In the genomic region with DNA sequence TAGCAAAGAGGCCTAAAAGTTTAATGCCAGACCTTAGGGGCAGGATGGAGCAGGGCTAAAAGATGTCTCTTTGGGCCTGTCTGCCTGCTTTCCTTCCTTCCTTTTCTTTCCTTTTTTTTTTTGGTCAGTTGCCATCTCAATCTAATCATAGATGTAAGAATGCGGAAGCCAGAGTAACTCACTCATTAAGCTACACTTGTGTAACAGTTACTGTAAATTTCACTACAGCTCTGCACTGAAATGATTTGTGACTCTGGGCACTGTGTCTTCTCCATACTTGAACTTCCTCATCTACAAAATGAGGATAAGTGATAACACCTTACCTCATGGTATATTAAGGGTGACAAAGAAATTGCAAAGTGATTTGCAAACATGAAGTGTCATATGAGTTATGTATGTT, we compare ENCODE assay signal across 23 cellular contexts.
"Had no signal": no experiment of that assay in that cellular context is flagged by ENCODE, and none has a peak within 500 bp of the region (broad histone marks: within the 10 kb centered on the region; RNA-seq: fewer than 3 reads in every experiment).

No MANE protein-coding gene starts in this region.

- FAIRE-seq: kidney had no signal

- H3K4me3 ChIP-seq: cardiac muscle cell, lower lobe of right lung, mucosa of descending colon, right lobe of liver, skin epidermis, stomach, suprapubic skin, tibial nerve had no signal

- DNase-seq: activated CD4-positive, alpha-beta memory T cell treated with anti-CD3 and anti-CD28 coated beads for 36 hours; activated CD4-positive, alpha-beta T cell treated with anti-CD3 and anti-CD28 coated beads for 48 hours; activated effector memory CD4-positive, alpha-beta T cell treated with Interleukin-2 at 50 U/mL for 16 hours; activated naive CD4-positive, alpha-beta T cell treated with anti-CD3 and anti-CD28 coated beads for 36 hours; activated naive CD8-positive, alpha-beta T cell treated with anti-CD3 and anti-CD28 coated beads, Interleukin-2, amount 10 ng/mL, durations not matched to agents 7 days and 5 days; activated T-cell treated with anti-CD3 and anti-CD28 coated beads, Interleukin-2, amount 50 U/mL, for 48 hours; amniotic stem cell; cortex of kidney; foreskin fibroblast; kidney; lower lobe of right lung; mesendoderm; mucosa of descending colon; nephron progenitor cell; right lobe of liver; stimulated activated CD4-positive, alpha-beta T cell treated with anti-CD3 and anti-CD28 coated beads, Interleukin-2, amount 100 ng/mL, for 24 hours; stomach had no signal

- ATAC-seq: left lobe of liver; mucosa of descending colon; right lobe of liver; stimulated activated memory B cell treated with anti-CD40 and anti-IgM and Interleukin-4, amounts not matched to agents 10 μg/mL and 1 μg/mL and 100 μg/mL, for 72 hours had no signal

- H3K36me3 ChIP-seq: cardiac muscle cell, lower lobe of right lung, right lobe of liver, stomach, suprapubic skin, tibial nerve had no signal

- H3K27me3 ChIP-seq: cardiac muscle cell, right lobe of liver, stomach, suprapubic skin, tibial nerve had no signal
